ENCODE assay signal across 21 cellular contexts in genomic region chr4:110848787-110849186, GRCh38.
"Had no signal": no experiment of that assay in that cellular context is flagged by ENCODE, and none has a peak within 500 bp of the region (broad histone marks: within the 10 kb centered on the region; RNA-seq: fewer than 3 reads in every experiment).

No MANE protein-coding gene starts in this region.

- H3K27me3 ChIP-seq: SJSA1 had no signal

- H3K36me3 ChIP-seq: SJSA1 had no signal

- DNase-seq: KBM-7, MV-4-11, NCI-H1048, NCI-H1105, NCI-H1417, NCI-H146, NCI-H187, NCI-H2029, NCI-H2081 treated with DMSO at 0.1 percent for 48 hours, NCI-H2171, NCI-H226, NCI-H446, NCI-H510A, NCI-H524 treated with DMSO at 0.1 percent for 48 hours, NCI-H69, NCI-H774, PC-3, SHP77 had no signal

- H3K27ac ChIP-seq: RWPE1, SJSA1, SK-N-MC had no signal

- H3K9me3 ChIP-seq: SJSA1 had no signal

- H3K4me3 ChIP-seq: SJSA1, SK-N-MC had no signal
